Comparison of ENCODE assay signal across 25 cellular contexts in genomic region chr2:25649790-25650189, GRCh38.
"Had no signal": no experiment of that assay in that cellular context is flagged by ENCODE, and none has a peak within 500 bp of the region (broad histone marks: within the 10 kb centered on the region; RNA-seq: fewer than 3 reads in every experiment).

No MANE protein-coding gene starts in this region.

- H3K27me3 Mint-ChIP-seq: type B pancreatic cell had no signal

- DNase-seq: dorsolateral prefrontal cortex; effector CD8-positive, alpha-beta T cell; esophagus squamous epithelium; foreskin fibroblast; glutamatergic neuron; islet precursor cell; mesenchymal stem cell; midbrain; psoas muscle; retina; spleen; stimulated activated CD4-positive, alpha-beta T cell treated with anti-CD3 and anti-CD28 coated beads, Interleukin-15, amount 100 ng/mL, for 24 hours; stimulated activated CD4-positive, alpha-beta T cell treated with anti-CD3 and anti-CD28 coated beads, Interleukin-1b, Interleukin-23, amount 100 ng/mL, for 48 hours; stimulated activated CD4-positive, alpha-beta T cell treated with anti-CD3 and anti-CD28 coated beads, Interleukin-4, amount 100 ng/mL, for 4 hours; stimulated activated naive CD4-positive, alpha-beta T cell; thyroid gland; uterus had no signal

- H3K27me3 ChIP-seq: dorsolateral prefrontal cortex, esophagus squamous epithelium, gastroesophageal sphincter, spleen, suprapubic skin, thyroid gland, uterus had no signal

- H3K4me1 Mint-ChIP-seq: nephron had no signal

- H3K9me3 ChIP-seq: esophagus squamous epithelium, gastroesophageal sphincter, psoas muscle, spleen, suprapubic skin, thyroid gland, uterus had no signal

- H3K27ac Mint-ChIP-seq: nephron, type B pancreatic cell had no signal

- H3K4me3 ChIP-seq: coronary artery, dorsolateral prefrontal cortex, esophagus squamous epithelium, gastroesophageal sphincter, lung, psoas muscle, spleen, suprapubic skin, thyroid gland, uterus had no signal

- H3K4me1 ChIP-seq: gastroesophageal sphincter, psoas muscle, suprapubic skin, uterus had no signal

- H3K9me3 Mint-ChIP-seq: nephron, type B pancreatic cell had no signal

- H3K36me3 ChIP-seq: suprapubic skin, thyroid gland, uterus had no signal

- ATAC-seq: left lobe of liver, psoas muscle, sciatic nerve had no signal

- H3K4me3 Mint-ChIP-seq: nephron, type B pancreatic cell had no signal

- H3K27ac ChIP-seq: esophagus squamous epithelium, gastroesophageal sphincter, psoas muscle, suprapubic skin, thyroid gland, uterus had no signal
